ENCODE assay signal across 19 cellular contexts in genomic region chr3:123342631-123343080, GRCh38.
"Had no signal": no experiment of that assay in that cellular context is flagged by ENCODE, and none has a peak within 500 bp of the region (broad histone marks: within the 10 kb centered on the region; RNA-seq: fewer than 3 reads in every experiment).

No MANE protein-coding gene starts in this region.

- H3K9ac ChIP-seq: SK-N-SH had no signal

- H3K4me2 ChIP-seq: SK-N-SH had no signal

- H3K27ac ChIP-seq: adrenal gland, thyroid gland, vagina had no signal

- H3K36me3 Mint-ChIP-seq: activated CD4-positive, alpha-beta memory T cell treated with anti-CD3 and anti-CD28 coated beads for 36 hours; activated CD8-positive, alpha-beta memory T cell treated with anti-CD3 and anti-CD28 coated beads, Interleukin-2, amount 10 ng/mL, durations not matched to agents 7 days and 5 days; activated naive CD4-positive, alpha-beta T cell treated with anti-CD3 and anti-CD28 coated beads, Interleukin-2, amount 10 ng/mL, durations not matched to agents 7 days and 5 days; stimulated activated effector memory CD8-positive, alpha-beta T cell treated with anti-CD3 and anti-CD28 coated beads, Interleukin-12 subunit alpha, Interleukin-12 subunit beta, amount 100 ng/mL, for 72 hours; T-cell had no signal

- H3K4me3 Mint-ChIP-seq: activated CD4-positive, alpha-beta memory T cell treated with anti-CD3 and anti-CD28 coated beads for 36 hours; activated CD8-positive, alpha-beta memory T cell treated with anti-CD3 and anti-CD28 coated beads, Interleukin-2, amount 10 ng/mL, durations not matched to agents 7 days and 5 days; activated naive CD4-positive, alpha-beta T cell treated with anti-CD3 and anti-CD28 coated beads, Interleukin-2, amount 10 ng/mL, durations not matched to agents 7 days and 5 days; nephron; stimulated activated effector memory CD8-positive, alpha-beta T cell treated with anti-CD3 and anti-CD28 coated beads, Interleukin-12 subunit alpha, Interleukin-12 subunit beta, amount 100 ng/mL, for 72 hours; T-cell had no signal

- H3K36me3 ChIP-seq: adrenal gland, thyroid gland, vagina had no signal

- H3K27me3 ChIP-seq: adrenal gland, thyroid gland, vagina had no signal

- DNase-seq: activated CD4-positive, alpha-beta memory T cell treated with anti-CD3 and anti-CD28 coated beads for 36 hours; activated CD8-positive, alpha-beta memory T cell treated with anti-CD3 and anti-CD28 coated beads, Interleukin-2, amount 10 ng/mL, durations not matched to agents 7 days and 5 days; activated naive CD4-positive, alpha-beta T cell treated with anti-CD3 and anti-CD28 coated beads, Interleukin-2, amount 10 ng/mL, durations not matched to agents 7 days and 5 days; activated T-cell treated with anti-CD3 and anti-CD28 coated beads, Interleukin-2, amount 50 U/mL, for 1 hour; central memory CD4-positive, alpha-beta T cell; cortex of kidney; effector CD4-positive, alpha-beta T cell; mesendoderm; SK-N-SH; stimulated activated CD4-positive, alpha-beta T cell treated with anti-CD3 and anti-CD28 coated beads, Interleukin-12 subunit alpha, Interleukin-12 subunit beta, amount 100 ng/mL, for 4 hours; stimulated activated CD4-positive, alpha-beta T cell treated with anti-CD3 and anti-CD28 coated beads, Interleukin-2, amount 100 ng/mL, for 24 hours; T-cell; T1000; thyroid gland had no signal

- H3K9me3 Mint-ChIP-seq: activated CD4-positive, alpha-beta memory T cell treated with anti-CD3 and anti-CD28 coated beads for 36 hours; activated naive CD4-positive, alpha-beta T cell treated with anti-CD3 and anti-CD28 coated beads, Interleukin-2, amount 10 ng/mL, durations not matched to agents 7 days and 5 days; activated T-helper 2 cell treated with anti-CD3 and anti-CD28 coated beads, Interferon-gamma antibody, Interleukin-2, Interleukin-4, amounts not matched to agents 10 μg/mL and 5 μg/mL and 100 μg/mL, durations not matched to agents 14 hours and 24 hours and 36 hours; nephron; stimulated activated effector memory CD8-positive, alpha-beta T cell treated with anti-CD3 and anti-CD28 coated beads, Interleukin-12 subunit alpha, Interleukin-12 subunit beta, amount 100 ng/mL, for 72 hours; T-cell had no signal

- H3K27ac Mint-ChIP-seq: activated CD4-positive, alpha-beta memory T cell treated with anti-CD3 and anti-CD28 coated beads for 36 hours; activated CD8-positive, alpha-beta memory T cell treated with anti-CD3 and anti-CD28 coated beads, Interleukin-2, amount 10 ng/mL, durations not matched to agents 7 days and 5 days; activated naive CD4-positive, alpha-beta T cell treated with anti-CD3 and anti-CD28 coated beads, Interleukin-2, amount 10 ng/mL, durations not matched to agents 7 days and 5 days; activated T-helper 2 cell treated with anti-CD3 and anti-CD28 coated beads, Interferon-gamma antibody, Interleukin-2, Interleukin-4, amounts not matched to agents 10 μg/mL and 5 μg/mL and 100 μg/mL, durations not matched to agents 14 hours and 24 hours and 36 hours; nephron; stimulated activated effector memory CD8-positive, alpha-beta T cell treated with anti-CD3 and anti-CD28 coated beads, Interleukin-12 subunit alpha, Interleukin-12 subunit beta, amount 100 ng/mL, for 72 hours; T-cell had no signal

- H3K9me3 ChIP-seq: adrenal gland, SK-N-SH, thyroid gland, vagina had no signal

- H3K27me3 Mint-ChIP-seq: activated CD4-positive, alpha-beta memory T cell treated with anti-CD3 and anti-CD28 coated beads for 36 hours had no signal

- H3K4me3 ChIP-seq: adrenal gland, thyroid gland, vagina had no signal

- ATAC-seq: activated CD8-positive, alpha-beta memory T cell treated with anti-CD3 and anti-CD28 coated beads, Interleukin-2, amount 10 ng/mL, durations not matched to agents 7 days and 5 days; stimulated activated effector memory CD8-positive, alpha-beta T cell treated with anti-CD3 and anti-CD28 coated beads, Interleukin-12 subunit alpha, Interleukin-12 subunit beta, amount 100 ng/mL, for 72 hours; T-cell had no signal

- H3K4me1 Mint-ChIP-seq: T-cell had no signal

- H3K4me1 ChIP-seq: thyroid gland, vagina had no signal
